2 cellular contexts compared by ENCODE assay signal in genomic region chr19:49790866-49791265, GRCh38.
TF ChIP-seq lines count a peak whose summit lies in the region.

No MANE protein-coding gene starts in this region.

TF ChIP-seq in liver, 16 proteins besides CTCF, POLR2A, EP300 and RAD21:
- TF ChIP-seq FOXA1 (IDR thresholded peaks at IDR 0.05) (no peak), RXRA (IDR thresholded peaks at IDR 0.05) (no peak), HNF4A (conservative IDR thresholded peaks at IDR 0.05) (no peak), YY1 (IDR thresholded peaks at IDR 0.05) (no peak), JUND (IDR thresholded peaks at IDR 0.05) (no peak), GABPA (IDR thresholded peaks at IDR 0.05 in 1 of 2, conservative IDR thresholded peaks at IDR 0.05 in 1 of 2) (no peak), REST (IDR thresholded peaks at IDR 0.05) (no peak), ATF3 (IDR thresholded peaks at IDR 0.05) (no peak), MAX (IDR thresholded peaks at IDR 0.05) (no peak), SP1 (IDR thresholded peaks at IDR 0.05) (peak; percentile 26), EGR1 (IDR thresholded peaks at IDR 0.05; ENCODE audit: low read depth in 2 of 2) (no peak), ZBTB33 (IDR thresholded peaks at IDR 0.05) (no peak), HNF4G (IDR thresholded peaks at IDR 0.05) (no peak), NR2F2 (IDR thresholded peaks at IDR 0.05) (peak; percentile 58)

TF ChIP-seq in HepG2, 621 proteins besides CTCF, POLR2A, EP300 and RAD21:
- TF ChIP-seq ZMYM4 (CRISPR knock-in tag; IDR thresholded peaks at IDR 0.05) = no peak
- no peak for TF ChIP-seq PAXIP1 (CRISPR knock-in tag; conservative IDR thresholded peaks at IDR 0.05)
- no peak for TF ChIP-seq SMC3 (IDR thresholded peaks at IDR 0.05; ENCODE audit: low read length)
- TF ChIP-seq SP4 (CRISPR knock-in tag; IDR thresholded peaks at IDR 0.05) = no peak
- TF ChIP-seq PHB2 (IDR thresholded peaks at IDR 0.05; ENCODE audit: partially characterized antibody) = no peak
- TF ChIP-seq ZNF280D (CRISPR knock-in tag; IDR thresholded peaks at IDR 0.05) = no peak
- TF ChIP-seq DNMT3B (CRISPR knock-in tag; conservative IDR thresholded peaks at IDR 0.05) = no peak
- no peak for TF ChIP-seq TCF7L2 (IDR thresholded peaks at IDR 0.05; ENCODE audit: low read depth, low read length)
- TF ChIP-seq IRF1 (CRISPR knock-in tag; IDR thresholded peaks at IDR 0.05; ENCODE audit: low read depth) = no peak
- no peak for TF ChIP-seq MYPOP (CRISPR knock-in tag; IDR thresholded peaks at IDR 0.05)
- TF ChIP-seq SRF (IDR thresholded peaks at IDR 0.05; ENCODE audit: low read depth, low read length) = no peak
- no peak for TF ChIP-seq SP5 (CRISPR knock-in tag; IDR thresholded peaks at IDR 0.05; ENCODE audit: borderline replicate concordance, low read depth)
- TF ChIP-seq ZC3H4 (CRISPR knock-in tag; IDR thresholded peaks at IDR 0.05; ENCODE audit: borderline replicate concordance) = no peak
- TF ChIP-seq SMAD9 (CRISPR knock-in tag; IDR thresholded peaks at IDR 0.05) = no peak
- no peak for TF ChIP-seq BHLHE40 (IDR thresholded peaks at IDR 0.05; ENCODE audit: low read length)
- no peak for TF ChIP-seq DRAP1 (CRISPR knock-in tag; IDR thresholded peaks at IDR 0.05)
- TF ChIP-seq KAT7 (CRISPR knock-in tag; IDR thresholded peaks at IDR 0.05; ENCODE audit: borderline replicate concordance) = no peak
- TF ChIP-seq TEF (CRISPR knock-in tag; IDR thresholded peaks at IDR 0.05) = no peak
- TF ChIP-seq ZNF597 (CRISPR knock-in tag; IDR thresholded peaks at IDR 0.05) = no peak
- TF ChIP-seq DDIT3 (CRISPR knock-in tag; IDR thresholded peaks at IDR 0.05) = no peak
